1 cellular context compared by ENCODE assay signal in the genomic region with DNA sequence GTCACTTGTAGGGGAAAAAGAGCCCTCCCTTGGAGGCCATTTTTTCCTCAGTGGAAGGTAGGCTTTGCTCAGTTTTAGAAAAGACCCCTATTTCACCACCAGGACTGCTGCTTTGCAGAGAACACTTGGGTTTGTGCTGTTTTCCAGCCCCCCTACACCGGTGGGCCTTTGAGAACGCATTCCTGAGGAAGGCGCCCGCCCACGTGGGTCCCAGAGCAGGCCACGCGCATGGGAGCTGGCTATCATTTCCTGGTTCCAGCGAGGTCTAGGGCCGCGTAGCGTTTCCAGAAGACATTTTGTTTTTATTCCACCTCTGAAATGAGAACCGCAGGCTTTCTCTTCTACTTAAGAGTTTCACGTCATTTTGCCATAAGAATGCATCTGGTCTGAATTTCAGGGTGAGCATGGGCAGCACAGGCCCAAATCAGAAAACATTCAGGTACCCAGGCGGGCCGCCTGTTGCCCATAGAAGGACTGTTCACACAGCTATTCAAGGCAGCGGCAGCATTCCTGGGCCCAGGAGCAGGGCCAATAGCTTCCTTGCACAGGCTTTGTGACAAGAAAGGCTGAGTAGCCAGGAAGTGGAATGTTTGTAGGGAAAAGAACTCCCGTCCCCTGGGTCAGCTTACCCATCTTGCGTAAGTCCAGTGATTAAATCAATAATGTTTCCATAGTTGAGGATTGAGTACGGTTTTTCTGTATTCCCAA.
TF ChIP-seq lines count a peak whose summit lies in the region.

No MANE protein-coding gene starts in this region.

TF ChIP-seq in SK-N-SH, 30 proteins besides CTCF, POLR2A, EP300 and RAD21 (continued from another document):
- TF ChIP-seq SIN3A (IDR thresholded peaks at IDR 0.05; ENCODE audit: borderline replicate concordance, low read depth, low read length) (no peak), NFIC (IDR thresholded peaks at IDR 0.05; ENCODE audit: borderline replicate concordance) (no peak), EZH2phosphoT487 (IDR thresholded peaks at IDR 0.05; ENCODE audit: borderline replicate concordance, low read depth) (no peak), TCF12 (IDR thresholded peaks at IDR 0.05) (no peak)
TF ChIP-seq in SK-N-SH: peak in this region for 0.
